ENCODE assay signal across 1 cellular context in the genomic region with DNA sequence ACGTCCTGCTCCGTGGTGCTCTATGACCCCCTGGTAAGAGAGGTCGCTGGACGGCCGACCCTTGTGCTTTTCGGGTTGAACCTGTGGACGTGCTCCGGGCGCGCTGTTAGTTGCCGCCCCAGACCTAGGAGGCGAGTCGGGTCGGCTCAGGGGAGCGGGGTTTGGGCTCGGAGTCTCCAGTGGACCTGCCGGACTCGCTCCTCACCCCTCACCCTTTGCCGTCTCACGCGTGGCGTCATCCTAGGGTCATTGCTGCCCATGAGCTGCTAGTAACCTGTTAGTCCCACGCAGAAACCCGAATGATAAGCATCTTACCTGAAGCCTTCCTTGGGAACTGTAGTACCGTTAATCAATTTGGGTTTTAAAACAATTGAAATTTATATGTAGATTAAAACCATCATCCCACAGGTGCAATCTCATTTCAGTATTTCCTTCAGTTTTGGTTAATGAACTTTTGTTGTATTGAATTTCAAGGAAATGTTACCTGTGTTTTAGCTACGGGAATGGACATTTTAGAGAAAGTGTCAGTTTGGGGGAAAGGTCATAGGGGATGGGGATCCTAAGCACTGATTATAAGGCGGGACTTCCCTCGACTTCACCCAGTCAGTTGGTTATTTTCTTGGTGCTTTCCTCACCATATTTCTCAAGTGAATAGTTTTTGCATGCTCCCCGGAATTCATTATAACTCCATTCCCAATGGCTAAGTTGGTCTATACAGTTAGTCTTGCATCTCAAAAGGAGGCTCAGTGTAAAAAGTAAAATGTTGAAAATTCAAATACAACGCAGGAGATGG.
TF ChIP-seq lines count a peak whose summit lies in the region.

No MANE protein-coding gene starts in this region.

TF ChIP-seq in K562, 482 proteins besides CTCF, POLR2A, EP300 and RAD21 (continues in another document):
- peak; percentile 6; the same call in 1 of the 2 replicates for TF ChIP-seq GTF2F1 (IDR thresholded peaks at IDR 0.05; ENCODE audit: low read depth, low read length)
- no peak for TF ChIP-seq ZNF583 (CRISPR knock-in tag; IDR thresholded peaks at IDR 0.05)
- TF ChIP-seq, protein P1, sequence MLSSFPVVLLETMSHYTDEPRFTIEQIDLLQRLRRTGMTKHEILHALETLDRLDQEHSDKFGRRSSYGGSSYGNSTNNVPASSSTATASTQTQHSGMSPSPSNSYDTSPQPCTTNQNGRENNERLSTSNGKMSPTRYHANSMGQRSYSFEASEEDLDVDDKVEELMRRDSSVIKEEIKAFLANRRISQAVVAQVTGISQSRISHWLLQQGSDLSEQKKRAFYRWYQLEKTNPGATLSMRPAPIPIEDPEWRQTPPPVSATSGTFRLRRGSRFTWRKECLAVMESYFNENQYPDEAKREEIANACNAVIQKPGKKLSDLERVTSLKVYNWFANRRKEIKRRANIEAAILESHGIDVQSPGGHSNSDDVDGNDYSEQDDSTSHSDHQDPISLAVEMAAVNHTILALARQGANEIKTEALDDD (IDR thresholded peaks at IDR 0.05), result peak; percentile 73
- no peak for TF ChIP-seq ZNF23 (CRISPR knock-in tag; IDR thresholded peaks at IDR 0.05)
- TF ChIP-seq, protein P2, sequence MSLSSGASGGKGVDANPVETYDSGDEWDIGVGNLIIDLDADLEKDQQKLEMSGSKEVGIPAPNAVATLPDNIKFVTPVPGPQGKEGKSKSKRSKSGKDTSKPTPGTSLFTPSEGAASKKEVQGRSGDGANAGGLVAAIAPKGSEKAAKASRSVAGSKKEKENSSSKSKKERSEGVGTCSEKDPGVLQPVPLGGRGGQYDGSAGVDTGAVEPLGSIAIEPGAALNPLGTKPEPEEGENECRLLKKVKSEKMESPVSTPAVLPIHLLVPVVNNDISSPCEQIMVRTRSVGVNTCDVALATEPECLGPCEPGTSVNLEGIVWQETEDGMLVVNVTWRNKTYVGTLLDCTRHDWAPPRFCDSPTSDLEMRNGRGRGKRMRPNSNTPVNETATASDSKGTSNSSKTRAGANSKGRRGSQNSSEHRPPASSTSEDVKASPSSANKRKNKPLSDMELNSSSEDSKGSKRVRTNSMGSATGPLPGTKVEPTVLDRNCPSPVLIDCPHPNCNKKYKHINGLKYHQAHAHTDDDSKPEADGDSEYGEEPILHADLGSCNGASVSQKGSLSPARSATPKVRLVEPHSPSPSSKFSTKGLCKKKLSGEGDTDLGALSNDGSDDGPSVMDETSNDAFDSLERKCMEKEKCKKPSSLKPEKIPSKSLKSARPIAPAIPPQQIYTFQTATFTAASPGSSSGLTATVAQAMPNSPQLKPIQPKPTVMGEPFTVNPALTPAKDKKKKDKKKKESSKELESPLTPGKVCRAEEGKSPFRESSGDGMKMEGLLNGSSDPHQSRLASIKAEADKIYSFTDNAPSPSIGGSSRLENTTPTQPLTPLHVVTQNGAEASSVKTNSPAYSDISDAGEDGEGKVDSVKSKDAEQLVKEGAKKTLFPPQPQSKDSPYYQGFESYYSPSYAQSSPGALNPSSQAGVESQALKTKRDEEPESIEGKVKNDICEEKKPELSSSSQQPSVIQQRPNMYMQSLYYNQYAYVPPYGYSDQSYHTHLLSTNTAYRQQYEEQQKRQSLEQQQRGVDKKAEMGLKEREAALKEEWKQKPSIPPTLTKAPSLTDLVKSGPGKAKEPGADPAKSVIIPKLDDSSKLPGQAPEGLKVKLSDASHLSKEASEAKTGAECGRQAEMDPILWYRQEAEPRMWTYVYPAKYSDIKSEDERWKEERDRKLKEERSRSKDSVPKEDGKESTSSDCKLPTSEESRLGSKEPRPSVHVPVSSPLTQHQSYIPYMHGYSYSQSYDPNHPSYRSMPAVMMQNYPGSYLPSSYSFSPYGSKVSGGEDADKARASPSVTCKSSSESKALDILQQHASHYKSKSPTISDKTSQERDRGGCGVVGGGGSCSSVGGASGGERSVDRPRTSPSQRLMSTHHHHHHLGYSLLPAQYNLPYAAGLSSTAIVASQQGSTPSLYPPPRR (CRISPR knock-in tag; IDR thresholded peaks at IDR 0.05; ENCODE audit: borderline replicate concordance), result no peak
- TF ChIP-seq, protein P3, sequence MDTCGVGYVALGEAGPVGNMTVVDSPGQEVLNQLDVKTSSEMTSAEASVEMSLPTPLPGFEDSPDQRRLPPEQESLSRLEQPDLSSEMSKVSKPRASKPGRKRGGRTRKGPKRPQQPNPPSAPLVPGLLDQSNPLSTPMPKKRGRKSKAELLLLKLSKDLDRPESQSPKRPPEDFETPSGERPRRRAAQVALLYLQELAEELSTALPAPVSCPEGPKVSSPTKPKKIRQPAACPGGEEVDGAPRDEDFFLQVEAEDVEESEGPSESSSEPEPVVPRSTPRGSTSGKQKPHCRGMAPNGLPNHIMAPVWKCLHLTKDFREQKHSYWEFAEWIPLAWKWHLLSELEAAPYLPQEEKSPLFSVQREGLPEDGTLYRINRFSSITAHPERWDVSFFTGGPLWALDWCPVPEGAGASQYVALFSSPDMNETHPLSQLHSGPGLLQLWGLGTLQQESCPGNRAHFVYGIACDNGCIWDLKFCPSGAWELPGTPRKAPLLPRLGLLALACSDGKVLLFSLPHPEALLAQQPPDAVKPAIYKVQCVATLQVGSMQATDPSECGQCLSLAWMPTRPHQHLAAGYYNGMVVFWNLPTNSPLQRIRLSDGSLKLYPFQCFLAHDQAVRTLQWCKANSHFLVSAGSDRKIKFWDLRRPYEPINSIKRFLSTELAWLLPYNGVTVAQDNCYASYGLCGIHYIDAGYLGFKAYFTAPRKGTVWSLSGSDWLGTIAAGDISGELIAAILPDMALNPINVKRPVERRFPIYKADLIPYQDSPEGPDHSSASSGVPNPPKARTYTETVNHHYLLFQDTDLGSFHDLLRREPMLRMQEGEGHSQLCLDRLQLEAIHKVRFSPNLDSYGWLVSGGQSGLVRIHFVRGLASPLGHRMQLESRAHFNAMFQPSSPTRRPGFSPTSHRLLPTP (IDR thresholded peaks at IDR 0.05; ENCODE audit: borderline replicate concordance, extremely low read depth, insufficient read length), result no peak
- no peak for TF ChIP-seq MEF2D (tag; conservative IDR thresholded peaks at IDR 0.05; ENCODE audit: low read depth)
- 0 out of 4 replicates have a peak, but pooled peaks of 1 of the 2 experiments have one; percentile 11 for TF ChIP-seq KDM1A (IDR thresholded peaks at IDR 0.05)
- no peak for TF ChIP-seq MYC (IDR thresholded peaks at IDR 0.05; ENCODE audit: low read depth, low read length)
- peak; percentile 43; the same call in 1 of the 2 replicates for TF ChIP-seq MYC (CRISPR knock-in tag; IDR thresholded peaks at IDR 0.05; ENCODE audit: borderline replicate concordance, low read depth)
- TF ChIP-seq, protein P4, sequence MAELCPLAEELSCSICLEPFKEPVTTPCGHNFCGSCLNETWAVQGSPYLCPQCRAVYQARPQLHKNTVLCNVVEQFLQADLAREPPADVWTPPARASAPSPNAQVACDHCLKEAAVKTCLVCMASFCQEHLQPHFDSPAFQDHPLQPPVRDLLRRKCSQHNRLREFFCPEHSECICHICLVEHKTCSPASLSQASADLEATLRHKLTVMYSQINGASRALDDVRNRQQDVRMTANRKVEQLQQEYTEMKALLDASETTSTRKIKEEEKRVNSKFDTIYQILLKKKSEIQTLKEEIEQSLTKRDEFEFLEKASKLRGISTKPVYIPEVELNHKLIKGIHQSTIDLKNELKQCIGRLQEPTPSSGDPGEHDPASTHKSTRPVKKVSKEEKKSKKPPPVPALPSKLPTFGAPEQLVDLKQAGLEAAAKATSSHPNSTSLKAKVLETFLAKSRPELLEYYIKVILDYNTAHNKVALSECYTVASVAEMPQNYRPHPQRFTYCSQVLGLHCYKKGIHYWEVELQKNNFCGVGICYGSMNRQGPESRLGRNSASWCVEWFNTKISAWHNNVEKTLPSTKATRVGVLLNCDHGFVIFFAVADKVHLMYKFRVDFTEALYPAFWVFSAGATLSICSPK (IDR thresholded peaks at IDR 0.05; ENCODE audit: borderline replicate concordance), result 0 out of 2 replicates have a peak, but pooled peaks have one; percentile 25
- TF ChIP-seq GATA2 (CRISPR knock-in tag; IDR thresholded peaks at IDR 0.05), result peak; percentile 62; the same call in 1 of the 2 replicates
- TF ChIP-seq RBFOX2 (IDR thresholded peaks at IDR 0.05; ENCODE audit: low read depth, low read length), result peak; percentile 11
- TF ChIP-seq EP400 (IDR thresholded peaks at IDR 0.05), result peak; percentile 11; the same call in 1 of the 2 replicates
- TF ChIP-seq BRCA1 (IDR thresholded peaks at IDR 0.05), result no peak
- TF ChIP-seq BRCA1 (CRISPR knock-in tag; IDR thresholded peaks at IDR 0.05), result no peak
- no peak for TF ChIP-seq ZNF3 (CRISPR knock-in tag; IDR thresholded peaks at IDR 0.05)
- TF ChIP-seq, protein P5, sequence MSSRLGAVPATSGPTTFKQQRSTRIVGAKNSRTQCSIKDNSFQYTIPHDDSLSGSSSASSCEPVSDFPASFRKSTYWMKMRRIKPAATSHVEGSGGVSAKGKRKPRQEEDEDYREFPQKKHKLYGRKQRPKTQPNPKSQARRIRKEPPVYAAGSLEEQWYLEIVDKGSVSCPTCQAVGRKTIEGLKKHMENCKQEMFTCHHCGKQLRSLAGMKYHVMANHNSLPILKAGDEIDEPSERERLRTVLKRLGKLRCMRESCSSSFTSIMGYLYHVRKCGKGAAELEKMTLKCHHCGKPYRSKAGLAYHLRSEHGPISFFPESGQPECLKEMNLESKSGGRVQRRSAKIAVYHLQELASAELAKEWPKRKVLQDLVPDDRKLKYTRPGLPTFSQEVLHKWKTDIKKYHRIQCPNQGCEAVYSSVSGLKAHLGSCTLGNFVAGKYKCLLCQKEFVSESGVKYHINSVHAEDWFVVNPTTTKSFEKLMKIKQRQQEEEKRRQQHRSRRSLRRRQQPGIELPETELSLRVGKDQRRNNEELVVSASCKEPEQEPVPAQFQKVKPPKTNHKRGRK (tag; IDR thresholded peaks at IDR 0.05), result no peak
- no peak for TF ChIP-seq FOXA3 (CRISPR knock-in tag; conservative IDR thresholded peaks at IDR 0.05 in 1 of 2, IDR thresholded peaks at IDR 0.05 in 1 of 2)
- TF ChIP-seq SMARCB1 (IDR thresholded peaks at IDR 0.05; ENCODE audit: insufficient read length, low read depth), result no peak
- no peak for TF ChIP-seq YY1 (IDR thresholded peaks at IDR 0.05; ENCODE audit: borderline replicate concordance in 1 of 3, control insufficient read depth in 1 of 3, extremely low read depth in 1 of 3, insufficient read depth in 3 of 3, insufficient read length in 1 of 3, insufficient replicate concordance in 2 of 3, low read depth in 1 of 3, low read length in 2 of 3)
- TF ChIP-seq YBX1 (IDR thresholded peaks at IDR 0.05), result no peak
- peak; percentile 5; the same call in 1 of the 2 replicates for TF ChIP-seq TAF7 (tag; IDR thresholded peaks at IDR 0.05)
- no peak for TF ChIP-seq TBL1XR1 (IDR thresholded peaks at IDR 0.05; ENCODE audit: low read length in 2 of 2)
- 0 out of 2 replicates have a peak, but pooled peaks have one; percentile 6 for TF ChIP-seq ZBTB17 (CRISPR knock-in tag; IDR thresholded peaks at IDR 0.05)
- TF ChIP-seq KDM5B (IDR thresholded peaks at IDR 0.05; ENCODE audit: insufficient replicate concordance, low read depth, low read length), result peak; percentile 14
- 0 out of 2 replicates have a peak, but pooled peaks have one; percentile 1 for TF ChIP-seq MAFK (IDR thresholded peaks at IDR 0.05; ENCODE audit: low read length)
- no peak for TF ChIP-seq ZNF184 (CRISPR knock-in tag; IDR thresholded peaks at IDR 0.05)
- no peak for TF ChIP-seq C11orf30 (IDR thresholded peaks at IDR 0.05; ENCODE audit: low read depth)
- TF ChIP-seq SREBF1 (IDR thresholded peaks at IDR 0.05; ENCODE audit: borderline replicate concordance, low read depth, low read length), result no peak
- 0 out of 2 replicates have a peak, but pooled peaks have one; percentile 6 for TF ChIP-seq PRMT5 (CRISPR knock-in tag; IDR thresholded peaks at IDR 0.05)
- TF ChIP-seq, protein P6, sequence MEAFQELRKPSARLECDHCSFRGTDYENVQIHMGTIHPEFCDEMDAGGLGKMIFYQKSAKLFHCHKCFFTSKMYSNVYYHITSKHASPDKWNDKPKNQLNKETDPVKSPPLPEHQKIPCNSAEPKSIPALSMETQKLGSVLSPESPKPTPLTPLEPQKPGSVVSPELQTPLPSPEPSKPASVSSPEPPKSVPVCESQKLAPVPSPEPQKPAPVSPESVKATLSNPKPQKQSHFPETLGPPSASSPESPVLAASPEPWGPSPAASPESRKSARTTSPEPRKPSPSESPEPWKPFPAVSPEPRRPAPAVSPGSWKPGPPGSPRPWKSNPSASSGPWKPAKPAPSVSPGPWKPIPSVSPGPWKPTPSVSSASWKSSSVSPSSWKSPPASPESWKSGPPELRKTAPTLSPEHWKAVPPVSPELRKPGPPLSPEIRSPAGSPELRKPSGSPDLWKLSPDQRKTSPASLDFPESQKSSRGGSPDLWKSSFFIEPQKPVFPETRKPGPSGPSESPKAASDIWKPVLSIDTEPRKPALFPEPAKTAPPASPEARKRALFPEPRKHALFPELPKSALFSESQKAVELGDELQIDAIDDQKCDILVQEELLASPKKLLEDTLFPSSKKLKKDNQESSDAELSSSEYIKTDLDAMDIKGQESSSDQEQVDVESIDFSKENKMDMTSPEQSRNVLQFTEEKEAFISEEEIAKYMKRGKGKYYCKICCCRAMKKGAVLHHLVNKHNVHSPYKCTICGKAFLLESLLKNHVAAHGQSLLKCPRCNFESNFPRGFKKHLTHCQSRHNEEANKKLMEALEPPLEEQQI (IDR thresholded peaks at IDR 0.05), result no peak
- TF ChIP-seq, protein P7, sequence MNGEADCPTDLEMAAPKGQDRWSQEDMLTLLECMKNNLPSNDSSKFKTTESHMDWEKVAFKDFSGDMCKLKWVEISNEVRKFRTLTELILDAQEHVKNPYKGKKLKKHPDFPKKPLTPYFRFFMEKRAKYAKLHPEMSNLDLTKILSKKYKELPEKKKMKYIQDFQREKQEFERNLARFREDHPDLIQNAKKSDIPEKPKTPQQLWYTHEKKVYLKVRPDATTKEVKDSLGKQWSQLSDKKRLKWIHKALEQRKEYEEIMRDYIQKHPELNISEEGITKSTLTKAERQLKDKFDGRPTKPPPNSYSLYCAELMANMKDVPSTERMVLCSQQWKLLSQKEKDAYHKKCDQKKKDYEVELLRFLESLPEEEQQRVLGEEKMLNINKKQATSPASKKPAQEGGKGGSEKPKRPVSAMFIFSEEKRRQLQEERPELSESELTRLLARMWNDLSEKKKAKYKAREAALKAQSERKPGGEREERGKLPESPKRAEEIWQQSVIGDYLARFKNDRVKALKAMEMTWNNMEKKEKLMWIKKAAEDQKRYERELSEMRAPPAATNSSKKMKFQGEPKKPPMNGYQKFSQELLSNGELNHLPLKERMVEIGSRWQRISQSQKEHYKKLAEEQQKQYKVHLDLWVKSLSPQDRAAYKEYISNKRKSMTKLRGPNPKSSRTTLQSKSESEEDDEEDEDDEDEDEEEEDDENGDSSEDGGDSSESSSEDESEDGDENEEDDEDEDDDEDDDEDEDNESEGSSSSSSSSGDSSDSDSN (IDR thresholded peaks at IDR 0.05; ENCODE audit: borderline replicate concordance in 1 of 2, low read depth in 2 of 2, low read length in 2 of 2), result 0 out of 4 replicates have a peak, but pooled peaks of 1 of the 2 experiments have one; percentile 61
- TF ChIP-seq, protein P8, sequence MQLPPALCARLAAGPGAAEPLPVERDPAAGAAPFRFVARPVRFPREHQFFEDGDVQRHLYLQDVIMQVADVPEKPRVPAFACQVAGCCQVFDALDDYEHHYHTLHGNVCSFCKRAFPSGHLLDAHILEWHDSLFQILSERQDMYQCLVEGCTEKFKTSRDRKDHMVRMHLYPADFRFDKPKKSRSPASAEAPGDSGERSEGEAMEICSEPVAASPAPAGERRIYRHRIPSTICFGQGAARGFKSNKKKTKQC (CRISPR knock-in tag; IDR thresholded peaks at IDR 0.05), result peak; percentile 4; the same call in 1 of the 2 replicates
- no peak for TF ChIP-seq SRSF7 (optimal IDR thresholded peaks at IDR 0.05; ENCODE audit: low read depth, low read length)
- no peak for TF ChIP-seq GTF2E2 (tag; IDR thresholded peaks at IDR 0.05)
- no peak for TF ChIP-seq COPS2 (conservative IDR thresholded peaks at IDR 0.05)
- no peak for TF ChIP-seq TSC22D4 (tag; IDR thresholded peaks at IDR 0.05)
